17 cellular contexts compared by ENCODE assay signal in genomic region chr6:107769053-107769658, GRCh38. TPM values are rescaled to one million over a fixed set of nuclear protein-coding genes. Genes with fewer than 3 reads are reported as not detected.
"Had no signal": no experiment of that assay in that cellular context is flagged by ENCODE, and none has a peak within 500 bp of the region (broad histone marks: within the 10 kb centered on the region; RNA-seq: fewer than 3 reads in every experiment).

No MANE protein-coding gene starts in this region.

- H3K9me3 ChIP-seq: mucosa of descending colon had no signal

- H3K9me3 Mint-ChIP-seq: memory B cell had no signal

- H3K4me3 Mint-ChIP-seq: activated CD4-positive, alpha-beta T cell treated with anti-CD3 and anti-CD28 coated beads for 36 hours; activated naive CD4-positive, alpha-beta T cell treated with anti-CD3 and anti-CD28 coated beads, Interleukin-2, amount 50 U/mL, for 24 hours; effector memory CD8-positive, alpha-beta T cell; memory B cell; naive thymus-derived CD8-positive, alpha-beta T cell; T-helper 17 cell had no signal

- H3K4me3 ChIP-seq: mucosa of descending colon had no signal

- H3K36me3 ChIP-seq: WERI-Rb-1 had no signal

- DNase-seq: activated CD4-positive, alpha-beta T cell treated with anti-CD3 and anti-CD28 coated beads for 36 hours; activated CD4-positive, alpha-beta T cell treated with anti-CD3 and anti-CD28 coated beads, Interleukin-2, amount 50 U/mL, for 48 hours; activated gamma-delta T cell; dermis blood vessel endothelial cell; effector memory CD8-positive, alpha-beta T cell; foreskin fibroblast; head of caudate nucleus; kidney glomerular epithelial cell; mucosa of descending colon; naive thymus-derived CD8-positive, alpha-beta T cell; nucleus accumbens; stimulated activated naive CD4-positive, alpha-beta T cell; T-helper 17 cell; WERI-Rb-1 had no signal

- H3K27ac ChIP-seq: epithelial cell of prostate, WERI-Rb-1 had no signal

- H3K27ac Mint-ChIP-seq: activated CD4-positive, alpha-beta T cell treated with anti-CD3 and anti-CD28 coated beads for 36 hours; memory B cell; T-helper 17 cell had no signal

- H3K27me3 Mint-ChIP-seq: activated CD4-positive, alpha-beta T cell treated with anti-CD3 and anti-CD28 coated beads for 36 hours; activated naive CD4-positive, alpha-beta T cell treated with anti-CD3 and anti-CD28 coated beads, Interleukin-2, amount 50 U/mL, for 24 hours; effector memory CD8-positive, alpha-beta T cell; memory B cell; naive thymus-derived CD8-positive, alpha-beta T cell; T-helper 17 cell had no signal

- H3K4me1 Mint-ChIP-seq: memory B cell had no signal

- ATAC-seq: activated CD4-positive, alpha-beta T cell treated with anti-CD3 and anti-CD28 coated beads for 36 hours; effector memory CD8-positive, alpha-beta T cell; mucosa of descending colon; naive thymus-derived CD8-positive, alpha-beta T cell; T-helper 17 cell had no signal

RNA-seq across cellular contexts. Expression of gene SCML4, which starts 55.0 kb away (rescaled TPM):
- total RNA-seq: dermis blood vessel endothelial cell had no signal
